Comparison of ENCODE assay signal across 21 cellular contexts in the genomic region with DNA sequence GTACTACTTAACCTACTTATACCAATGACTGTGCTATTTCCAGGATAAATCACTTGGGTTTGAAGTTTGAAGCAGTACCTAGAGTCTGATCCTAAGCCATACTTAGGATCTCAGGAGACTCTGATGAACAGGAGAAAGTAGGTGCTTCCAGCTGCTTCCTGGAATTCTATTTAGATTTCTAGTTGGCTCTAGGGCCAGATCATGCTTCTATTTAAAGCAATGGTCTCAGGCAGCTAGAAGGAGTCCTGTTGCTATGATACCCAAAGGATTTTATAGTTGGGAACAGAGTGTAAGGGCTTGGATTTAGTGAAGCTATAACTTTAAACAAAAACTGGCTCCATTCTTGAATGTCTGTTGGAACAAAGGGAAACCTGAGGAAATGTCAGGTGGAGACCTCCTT. TPM values are rescaled to one million over a fixed set of nuclear protein-coding genes. Genes with fewer than 3 reads are reported as not detected.
DNase-seq lines count a peak whose midpoint lies in the region; ATAC-seq and TF ChIP-seq lines count a peak whose summit lies in the region.
"Had no signal": no experiment of that assay in that cellular context is flagged by ENCODE, and none has a peak within 500 bp of the region (broad histone marks: within the 10 kb centered on the region; RNA-seq: fewer than 3 reads in every experiment).

No MANE protein-coding gene starts in this region.

- TF ChIP-seq CTCF in astrocyte of the spinal cord (IDR thresholded peaks at IDR 0.05; ENCODE audit: low read depth, low read length) (no peak), fibroblast of villous mesenchyme (IDR thresholded peaks at IDR 0.05; ENCODE audit: insufficient read depth, low read depth, low read length) (no peak), thoracic aorta (IDR thresholded peaks at IDR 0.05) (no peak)

- ATAC-seq in thoracic aorta (ENCODE audit: insufficient number of reproducible peaks, low FRiP score, low read depth) (peak; percentile 89), GM18873 (IDR thresholded peaks at IDR 0.05; ENCODE audit: low FRiP score, unreplicated experiment) (no peak)
- ATAC-seq in activated naive CD8-positive, alpha-beta T cell treated with anti-CD3 and anti-CD28 coated beads, Interleukin-2, amount 50 U/mL, for 24 hours = no peak
- ATAC-seq: HCT116 had no signal

- no peaks in the 10 kb centered on the region for H3K27me3 ChIP-seq in muscle layer of colon (ENCODE audit: control insufficient read depth in 1 of 2, insufficient read depth in 2 of 2, low read length in 2 of 2)
- no peaks in the 10 kb centered on the region for H3K27me3 ChIP-seq in thoracic aorta (replicated peaks; ENCODE audit: insufficient read depth)
- H3K27me3 ChIP-seq: BLaER1, brain microvascular endothelial cell, thyroid gland had no signal

- DNase-seq in astrocyte of the spinal cord (ENCODE audit: low read depth, low spot score) (peak; percentile 16), fibroblast of villous mesenchyme (ENCODE audit: low read depth) (peak; percentile 8), thoracic aorta (ENCODE audit: low spot score) (no peak), NCI-H510A (lab: John Stamatoyannopoulos, UW) (no peak)
- DNase-seq in activated naive CD8-positive, alpha-beta T cell treated with anti-CD3 and anti-CD28 coated beads, Interleukin-2, amount 50 U/mL, for 24 hours = no peak
- DNase-seq: activated CD4-positive, alpha-beta T cell treated with anti-CD3 and anti-CD28 coated beads, Interleukin-2, amount 10 ng/mL, durations not matched to agents 24 days and 14 days; activated naive CD4-positive, alpha-beta T cell treated with Interleukin-2 at 50 U/mL for 16 hours; brain microvascular endothelial cell; DMS 273 treated with DMSO at 0.1 percent for 48 hours; foreskin fibroblast; NCI-H2029; OCI-M1; stimulated activated CD4-positive, alpha-beta T cell treated with anti-CD3 and anti-CD28 coated beads, Interleukin-2, amount 100 ng/mL, for 48 hours; thyroid gland had no signal

- H3K9ac ChIP-seq in muscle layer of colon (ENCODE audit: low read length) = no peak overlapping the region
- H3K9ac ChIP-seq: BLaER1 had no signal

- no peaks in the 10 kb centered on the region for H3K36me3 Mint-ChIP-seq in activated naive CD8-positive, alpha-beta T cell treated with anti-CD3 and anti-CD28 coated beads, Interleukin-2, amount 50 U/mL, for 24 hours (ENCODE audit: low read depth)

- H3K4me3 ChIP-seq in astrocyte of the spinal cord (ENCODE audit: low read depth, low read length) = no peak overlapping the region
- H3K4me3 ChIP-seq in fibroblast of villous mesenchyme (ENCODE audit: low read depth, low read length) = no peak overlapping the region
- no peak overlapping the region for H3K4me3 ChIP-seq in muscle layer of colon (ENCODE audit: low read depth in 1 of 2, low read length in 2 of 2)
- H3K4me3 ChIP-seq in thoracic aorta = no peak overlapping the region
- H3K4me3 ChIP-seq: BLaER1, thyroid gland had no signal

- H3K9me3 Mint-ChIP-seq in activated naive CD8-positive, alpha-beta T cell treated with anti-CD3 and anti-CD28 coated beads, Interleukin-2, amount 50 U/mL, for 24 hours = no peaks in the 10 kb centered on the region
- H3K9me3 Mint-ChIP-seq: activated CD4-positive, alpha-beta T cell treated with anti-CD3 and anti-CD28 coated beads, Interleukin-2, amount 10 ng/mL, durations not matched to agents 24 days and 14 days; nephron had no signal

- no peak overlapping the region for H3K27ac Mint-ChIP-seq in activated naive CD8-positive, alpha-beta T cell treated with anti-CD3 and anti-CD28 coated beads, Interleukin-2, amount 50 U/mL, for 24 hours
- H3K27ac Mint-ChIP-seq: activated CD4-positive, alpha-beta T cell treated with anti-CD3 and anti-CD28 coated beads, Interleukin-2, amount 10 ng/mL, durations not matched to agents 24 days and 14 days had no signal

- H3K4me3 Mint-ChIP-seq in activated naive CD8-positive, alpha-beta T cell treated with anti-CD3 and anti-CD28 coated beads, Interleukin-2, amount 50 U/mL, for 24 hours = no peak overlapping the region
- H3K4me3 Mint-ChIP-seq: activated CD4-positive, alpha-beta T cell treated with anti-CD3 and anti-CD28 coated beads, Interleukin-2, amount 10 ng/mL, durations not matched to agents 24 days and 14 days; nephron had no signal

- H3K9me3 ChIP-seq in muscle layer of colon (ENCODE audit: low read length) (no peaks in the 10 kb centered on the region), thoracic aorta (no peaks in the 10 kb centered on the region)
- H3K9me3 ChIP-seq: BLaER1, thyroid gland had no signal

- peaks cover 23% of the 10 kb centered on the region for H3K4me1 ChIP-seq in muscle layer of colon (ENCODE audit: insufficient read depth, low read length)
- H3K4me1 ChIP-seq in thoracic aorta (ENCODE audit: control insufficient read depth in 1 of 2, low read depth in 2 of 2) = peaks cover 9 to 16% of the 10 kb centered on the region in 2 donors
- H3K4me1 ChIP-seq: BLaER1, thyroid gland had no signal

- peak overlapping the region; percentile 45 for H3K27ac ChIP-seq in muscle layer of colon (ENCODE audit: low read depth, low read length)
- H3K27ac ChIP-seq in thoracic aorta = peak overlapping the region; percentile 3 to 51
- H3K27ac ChIP-seq: BLaER1, brain microvascular endothelial cell, thyroid gland had no signal

- H3K4me1 Mint-ChIP-seq in activated naive CD8-positive, alpha-beta T cell treated with anti-CD3 and anti-CD28 coated beads, Interleukin-2, amount 50 U/mL, for 24 hours = no peaks in the 10 kb centered on the region
- H3K4me1 Mint-ChIP-seq: activated CD4-positive, alpha-beta T cell treated with anti-CD3 and anti-CD28 coated beads, Interleukin-2, amount 10 ng/mL, durations not matched to agents 24 days and 14 days had no signal

- in situ Hi-C loops in astrocyte of the spinal cord (cut with HindIII; ENCODE audit: low sequenced_read_pairs) = no loop called here

- no peaks in the 10 kb centered on the region for H3K27me3 Mint-ChIP-seq in activated naive CD8-positive, alpha-beta T cell treated with anti-CD3 and anti-CD28 coated beads, Interleukin-2, amount 50 U/mL, for 24 hours
- H3K27me3 Mint-ChIP-seq: activated CD4-positive, alpha-beta T cell treated with anti-CD3 and anti-CD28 coated beads, Interleukin-2, amount 10 ng/mL, durations not matched to agents 24 days and 14 days had no signal

- H3K36me3 ChIP-seq in muscle layer of colon (ENCODE audit: insufficient read depth, low read length) (no peaks in the 10 kb centered on the region), thoracic aorta (no peaks in the 10 kb centered on the region)
- H3K36me3 ChIP-seq: BLaER1, brain microvascular endothelial cell, thyroid gland had no signal

RNA-seq across cellular contexts. Expression of a gene that starts 52.4 kb away (rescaled TPM):
- total RNA-seq in fibroblast of villous mesenchyme (not detected in 2 replicates), thoracic aorta (not detected)
- total RNA-seq: activated CD4-positive, alpha-beta T cell treated with anti-CD3 and anti-CD28 coated beads, Interleukin-2, amount 10 ng/mL, durations not matched to agents 24 days and 14 days; liver; SK-MEL-5; thyroid gland had no signal

Comparison
In these comparisons a context has a peak if more than half of its experiments do, and no peak if none do; other contexts are left out.
1. DNase-seq: peak in astrocyte of the spinal cord (single experiment) and fibroblast of villous mesenchyme (single experiment); none in thoracic aorta (single experiment), NCI-H510A (single experiment) and activated naive CD8-positive, alpha-beta T cell treated with anti-CD3 and anti-CD28 coated beads, Interleukin-2, amount 50 U/mL, for 24 hours (single experiment).